ENCODE assay signal across 8 cellular contexts in the genomic region with DNA sequence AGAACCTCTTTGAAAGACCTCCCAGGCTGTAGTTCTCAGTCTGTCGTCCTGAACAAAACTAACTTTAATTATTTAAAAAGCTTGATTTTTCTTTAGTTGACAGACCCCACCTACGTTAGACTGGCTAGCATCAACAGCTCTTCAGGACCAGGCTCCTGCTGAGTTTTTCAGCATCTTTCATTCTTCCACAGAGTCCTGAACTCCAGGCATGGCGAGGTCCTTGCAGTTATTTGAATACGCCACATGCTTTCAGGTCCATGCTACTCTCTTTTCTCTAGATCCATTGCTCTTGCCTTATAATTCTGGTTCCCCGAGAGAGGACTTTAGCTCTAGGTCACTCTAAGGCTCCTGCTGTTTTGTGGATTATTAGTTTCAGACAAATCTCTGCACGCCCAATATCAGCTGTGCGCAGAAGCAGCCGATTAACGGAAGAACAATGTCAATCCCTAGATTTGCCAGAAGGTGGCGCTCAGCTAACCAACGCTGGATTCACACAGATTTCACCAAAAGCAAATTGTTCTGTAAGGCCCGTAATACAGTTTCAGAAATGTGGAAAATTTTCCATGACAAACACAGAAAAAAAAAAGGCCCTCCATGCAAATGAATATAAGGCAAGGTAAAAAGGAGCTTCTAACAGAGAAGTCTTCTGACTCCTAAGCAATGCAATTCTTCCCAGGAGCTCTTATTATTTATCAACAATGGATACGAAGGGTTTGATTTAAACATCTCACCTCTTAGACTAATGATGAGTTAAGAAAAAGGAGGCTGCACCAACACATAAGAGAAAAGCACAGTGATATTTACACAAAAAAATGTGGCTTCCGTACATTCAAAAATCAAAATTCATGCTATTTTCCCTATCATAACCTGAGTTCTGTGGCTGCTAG. TPM values are rescaled to one million over a fixed set of nuclear protein-coding genes. Genes with fewer than 3 reads are reported as not detected.
DNase-seq lines count a peak whose midpoint lies in the region; ATAC-seq and TF ChIP-seq lines count a peak whose summit lies in the region.

No MANE protein-coding gene starts in this region.

- H3K27ac ChIP-seq in left lung, result no peak overlapping the region

- H3K4me1 ChIP-seq in left lung, result peaks cover 0 to 7% of the 10 kb centered on the region in 2 donors

- no peaks in the 10 kb centered on the region for H3K36me3 ChIP-seq in left lung

- intact Hi-C loops in left lung (cut with DNase I), result no loop called here

- peak; percentile 83 for ATAC-seq in SK-N-SH treated with all-trans-retinoic acid at 6 μM for 48 hours
- ATAC-seq in left lung, result peak; percentile 84
- ATAC-seq in GM18873 (IDR thresholded peaks at IDR 0.05; ENCODE audit: low FRiP score, unreplicated experiment), result no peak
- no peak for ATAC-seq in GM19328 (IDR thresholded peaks at IDR 0.05; ENCODE audit: unreplicated experiment)

- H3K9me3 ChIP-seq in left lung, result no peaks in the 10 kb centered on the region

- H3K4me3 ChIP-seq in left lung, result no peak overlapping the region

- H3K27me3 ChIP-seq in left lung, result peaks cover 0 to 27% of the 10 kb centered on the region in 2 donors

- TF ChIP-seq CTCF in left lung (IDR thresholded peaks at IDR 0.05), result peak; percentile 45 to 71

- peak; percentile 64 for DNase-seq in DMS 273 (lab: John Stamatoyannopoulos, UW; ENCODE audit: unreplicated experiment)
- DNase-seq in HPDE6-E6E7 (ENCODE audit: extremely low spot score), result peak; percentile 45
- DNase-seq in central memory CD4-positive, alpha-beta T cell, result peak; percentile 8
- no peak for DNase-seq in left lung
- DNase-seq in stimulated activated CD4-positive, alpha-beta T cell treated with anti-CD3 and anti-CD28 coated beads, TNF-alpha, amount 100 ng/mL, for 24 hours (ENCODE audit: low read depth in 3 of 3), result peak; percentile 3 to 42 (median 34)

TF ChIP-seq in SK-N-SH treated with all-trans-retinoic acid at 6 μM for 48 hours, 23 proteins besides CTCF, POLR2A, EP300 and RAD21:
- TF ChIP-seq, protein P1, sequence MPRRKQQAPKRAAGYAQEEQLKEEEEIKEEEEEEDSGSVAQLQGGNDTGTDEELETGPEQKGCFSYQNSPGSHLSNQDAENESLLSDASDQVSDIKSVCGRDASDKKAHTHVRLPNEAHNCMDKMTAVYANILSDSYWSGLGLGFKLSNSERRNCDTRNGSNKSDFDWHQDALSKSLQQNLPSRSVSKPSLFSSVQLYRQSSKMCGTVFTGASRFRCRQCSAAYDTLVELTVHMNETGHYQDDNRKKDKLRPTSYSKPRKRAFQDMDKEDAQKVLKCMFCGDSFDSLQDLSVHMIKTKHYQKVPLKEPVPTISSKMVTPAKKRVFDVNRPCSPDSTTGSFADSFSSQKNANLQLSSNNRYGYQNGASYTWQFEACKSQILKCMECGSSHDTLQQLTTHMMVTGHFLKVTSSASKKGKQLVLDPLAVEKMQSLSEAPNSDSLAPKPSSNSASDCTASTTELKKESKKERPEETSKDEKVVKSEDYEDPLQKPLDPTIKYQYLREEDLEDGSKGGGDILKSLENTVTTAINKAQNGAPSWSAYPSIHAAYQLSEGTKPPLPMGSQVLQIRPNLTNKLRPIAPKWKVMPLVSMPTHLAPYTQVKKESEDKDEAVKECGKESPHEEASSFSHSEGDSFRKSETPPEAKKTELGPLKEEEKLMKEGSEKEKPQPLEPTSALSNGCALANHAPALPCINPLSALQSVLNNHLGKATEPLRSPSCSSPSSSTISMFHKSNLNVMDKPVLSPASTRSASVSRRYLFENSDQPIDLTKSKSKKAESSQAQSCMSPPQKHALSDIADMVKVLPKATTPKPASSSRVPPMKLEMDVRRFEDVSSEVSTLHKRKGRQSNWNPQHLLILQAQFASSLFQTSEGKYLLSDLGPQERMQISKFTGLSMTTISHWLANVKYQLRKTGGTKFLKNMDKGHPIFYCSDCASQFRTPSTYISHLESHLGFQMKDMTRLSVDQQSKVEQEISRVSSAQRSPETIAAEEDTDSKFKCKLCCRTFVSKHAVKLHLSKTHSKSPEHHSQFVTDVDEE (CRISPR knock-in tag; IDR thresholded peaks at IDR 0.05), result no peak
- TF ChIP-seq ESRRG (CRISPR knock-in tag; IDR thresholded peaks at IDR 0.05) (no peak), ZNF70 (CRISPR knock-in tag; IDR thresholded peaks at IDR 0.05) (no peak), CSDC2 (CRISPR knock-in tag; IDR thresholded peaks at IDR 0.05) (no peak), GLIS3 (CRISPR knock-in tag; IDR thresholded peaks at IDR 0.05) (no peak), ZFP3 (CRISPR knock-in tag; IDR thresholded peaks at IDR 0.05) (no peak), OSR1 (CRISPR knock-in tag; IDR thresholded peaks at IDR 0.05) (no peak), ISL1 (CRISPR knock-in tag; IDR thresholded peaks at IDR 0.05) (no peak), ZC3H10 (CRISPR knock-in tag; IDR thresholded peaks at IDR 0.05) (no peak), ZNF565 (CRISPR knock-in tag; conservative IDR thresholded peaks at IDR 0.05; ENCODE audit: low read depth) (no peak), ARNTL (CRISPR knock-in tag; IDR thresholded peaks at IDR 0.05; ENCODE audit: borderline replicate concordance, low read depth) (no peak), RARB (CRISPR knock-in tag; IDR thresholded peaks at IDR 0.05) (no peak)
- TF ChIP-seq, protein P2, sequence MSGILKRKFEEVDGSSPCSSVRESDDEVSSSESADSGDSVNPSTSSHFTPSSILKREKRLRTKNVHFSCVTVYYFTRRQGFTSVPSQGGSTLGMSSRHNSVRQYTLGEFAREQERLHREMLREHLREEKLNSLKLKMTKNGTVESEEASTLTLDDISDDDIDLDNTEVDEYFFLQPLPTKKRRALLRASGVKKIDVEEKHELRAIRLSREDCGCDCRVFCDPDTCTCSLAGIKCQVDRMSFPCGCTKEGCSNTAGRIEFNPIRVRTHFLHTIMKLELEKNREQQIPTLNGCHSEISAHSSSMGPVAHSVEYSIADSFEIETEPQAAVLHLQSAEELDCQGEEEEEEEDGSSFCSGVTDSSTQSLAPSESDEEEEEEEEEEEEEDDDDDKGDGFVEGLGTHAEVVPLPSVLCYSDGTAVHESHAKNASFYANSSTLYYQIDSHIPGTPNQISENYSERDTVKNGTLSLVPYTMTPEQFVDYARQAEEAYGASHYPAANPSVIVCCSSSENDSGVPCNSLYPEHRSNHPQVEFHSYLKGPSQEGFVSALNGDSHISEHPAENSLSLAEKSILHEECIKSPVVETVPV (CRISPR knock-in tag; IDR thresholded peaks at IDR 0.05), result no peak
- TF ChIP-seq, protein P3, sequence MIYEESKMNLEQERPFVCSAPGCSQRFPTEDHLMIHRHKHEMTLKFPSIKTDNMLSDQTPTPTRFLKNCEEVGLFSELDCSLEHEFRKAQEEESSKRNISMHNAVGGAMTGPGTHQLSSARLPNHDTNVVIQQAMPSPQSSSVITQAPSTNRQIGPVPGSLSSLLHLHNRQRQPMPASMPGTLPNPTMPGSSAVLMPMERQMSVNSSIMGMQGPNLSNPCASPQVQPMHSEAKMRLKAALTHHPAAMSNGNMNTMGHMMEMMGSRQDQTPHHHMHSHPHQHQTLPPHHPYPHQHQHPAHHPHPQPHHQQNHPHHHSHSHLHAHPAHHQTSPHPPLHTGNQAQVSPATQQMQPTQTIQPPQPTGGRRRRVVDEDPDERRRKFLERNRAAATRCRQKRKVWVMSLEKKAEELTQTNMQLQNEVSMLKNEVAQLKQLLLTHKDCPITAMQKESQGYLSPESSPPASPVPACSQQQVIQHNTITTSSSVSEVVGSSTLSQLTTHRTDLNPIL (CRISPR knock-in tag; IDR thresholded peaks at IDR 0.05; ENCODE audit: low read depth), result no peak
- TF ChIP-seq, protein P4, sequence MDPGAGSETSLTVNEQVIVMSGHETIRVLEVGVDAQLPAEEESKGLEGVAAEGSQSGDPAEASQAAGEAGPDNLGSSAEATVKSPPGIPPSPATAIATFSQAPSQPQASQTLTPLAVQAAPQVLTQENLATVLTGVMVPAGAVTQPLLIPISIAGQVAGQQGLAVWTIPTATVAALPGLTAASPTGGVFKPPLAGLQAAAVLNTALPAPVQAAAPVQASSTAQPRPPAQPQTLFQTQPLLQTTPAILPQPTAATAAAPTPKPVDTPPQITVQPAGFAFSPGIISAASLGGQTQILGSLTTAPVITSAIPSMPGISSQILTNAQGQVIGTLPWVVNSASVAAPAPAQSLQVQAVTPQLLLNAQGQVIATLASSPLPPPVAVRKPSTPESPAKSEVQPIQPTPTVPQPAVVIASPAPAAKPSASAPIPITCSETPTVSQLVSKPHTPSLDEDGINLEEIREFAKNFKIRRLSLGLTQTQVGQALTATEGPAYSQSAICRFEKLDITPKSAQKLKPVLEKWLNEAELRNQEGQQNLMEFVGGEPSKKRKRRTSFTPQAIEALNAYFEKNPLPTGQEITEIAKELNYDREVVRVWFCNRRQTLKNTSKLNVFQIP (CRISPR knock-in tag; IDR thresholded peaks at IDR 0.05; ENCODE audit: borderline replicate concordance, low read depth), result no peak

RNA-seq across cellular contexts. Expression of a gene that starts 33.5 kb away (rescaled TPM):
- under 1 TPM in 1 of 2 donors, not detected in 1; 0.50 TPM for total RNA-seq in left lung

Comparison
In these comparisons a context has a peak if more than half of its experiments do, and no peak if none do; other contexts are left out.
1. DNase-seq: peak in DMS 273 (single experiment), HPDE6-E6E7 (single experiment), central memory CD4-positive, alpha-beta T cell (single experiment) and stimulated activated CD4-positive, alpha-beta T cell treated with anti-CD3 and anti-CD28 coated beads, TNF-alpha, amount 100 ng/mL, for 24 hours (3 of 3); none in left lung (0 of 2).
2. ATAC-seq: peak in SK-N-SH treated with all-trans-retinoic acid at 6 μM for 48 hours (single experiment) and left lung (single experiment); none in GM18873 (single experiment) and GM19328 (single experiment).